ENCODE assay signal across 8 cellular contexts in the genomic region with DNA sequence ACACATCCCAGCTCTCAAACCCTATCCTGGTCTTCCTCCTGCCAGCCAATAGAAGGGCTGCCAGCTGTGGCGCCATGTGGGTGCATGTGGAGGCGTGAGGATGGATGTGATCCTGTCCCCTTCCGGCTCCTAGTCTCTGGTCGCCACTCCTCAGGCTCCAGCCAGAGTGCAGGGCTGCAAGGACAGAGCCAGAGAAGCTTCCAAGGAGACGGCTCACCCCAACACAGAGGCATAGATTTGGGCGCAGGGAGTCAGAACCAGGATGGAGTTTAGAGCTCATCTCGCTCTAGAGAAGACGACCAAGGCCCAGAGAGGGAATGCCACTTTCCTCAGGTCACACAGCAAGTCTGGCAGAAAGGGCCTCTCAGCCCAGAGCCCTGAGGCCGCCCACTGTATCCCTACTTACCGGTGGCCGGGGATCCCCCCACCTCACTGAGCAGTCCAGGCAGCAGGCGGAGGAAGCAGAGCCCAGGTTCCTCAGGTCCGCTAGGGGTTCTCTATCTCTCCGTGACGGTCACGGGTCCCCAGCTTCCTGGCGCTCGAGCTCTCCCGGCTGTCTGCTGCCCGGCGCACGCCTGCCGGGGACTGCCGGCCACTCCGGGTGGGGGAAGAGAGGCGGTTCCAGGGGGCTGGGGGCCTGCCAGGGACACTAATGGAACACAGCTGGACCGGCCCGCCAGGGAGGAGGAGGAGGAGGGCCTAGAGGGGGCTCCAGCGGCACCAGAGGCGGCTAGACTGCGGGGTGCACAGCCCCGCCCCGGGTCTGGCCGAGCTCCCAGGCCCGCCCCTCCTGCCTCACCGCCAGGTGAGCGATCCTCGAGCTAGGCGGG. TPM values are rescaled to one million over a fixed set of nuclear protein-coding genes. Genes with fewer than 3 reads are reported as not detected.
A peak's percentile ranks its signal among the peaks of the same experiment; 100 is the strongest.
DNase-seq lines count a peak whose midpoint lies in the region; TF ChIP-seq lines count a peak whose summit lies in the region.
"Had no signal": no experiment of that assay in that cellular context is flagged by ENCODE, and none has a peak within 500 bp of the region (broad histone marks: within the 10 kb centered on the region; RNA-seq: fewer than 3 reads in every experiment).

A gene (minus strand): TSS at position 587 of the 830 bp plus-strand sequence. CDS start 1,824 bp downstream, outside the sequence.

- no peaks in the 10 kb centered on the region for H3K9me3 ChIP-seq in right atrium auricular region

- H3K4me1 Mint-ChIP-seq in HFFc6 (ENCODE audit: low read depth) (peaks cover 89% of the 10 kb centered on the region), progenitor cell of endocrine pancreas (ENCODE audit: low read depth) (peaks cover 9% of the 10 kb centered on the region)

- H3K27ac ChIP-seq in adipose tissue (ENCODE audit: low read depth, low read length) (no peak within 1 kb of the TSS), right atrium auricular region (peak within 1 kb of the TSS; percentile 76 to 83)

- H3K36me3 Mint-ChIP-seq in HFFc6 (ENCODE audit: low read depth), result peaks cover 15% of the 10 kb centered on the region
- H3K36me3 Mint-ChIP-seq in progenitor cell of endocrine pancreas (ENCODE audit: insufficient read depth), result no peaks in the 10 kb centered on the region

- no peaks in the 10 kb centered on the region for H3K27me3 ChIP-seq in right atrium auricular region

- peaks cover 0 to 70% of the 10 kb centered on the region in 2 donors for H3K4me1 ChIP-seq in right atrium auricular region

- WGBS in adipose tissue, 3 donors, result 13 to 30% (median 18%) methylated on average over 29 to 39 of the region's 39 CpGs

- H3K9me3 Mint-ChIP-seq in HFFc6 (no peaks in the 10 kb centered on the region), progenitor cell of endocrine pancreas (ENCODE audit: low read depth) (no peaks in the 10 kb centered on the region)
- H3K9me3 Mint-ChIP-seq: stimulated activated naive CD8-positive, alpha-beta T cell treated with anti-CD3 and anti-CD28 coated beads, Interleukin-15, Interleukin-2, amounts not matched to agents 100 ng/mL and 50 ng/mL, for 24 hours had no signal

- DNase-seq in HFFc6 (peak; percentile 35), right atrium auricular region (ENCODE audit: low spot score) (peak; percentile 85), progenitor cell of endocrine pancreas (ENCODE audit: low spot score, unreplicated experiment) (no peak), NCI-H82 treated with DMSO at 0.1 percent for 48 hours (lab: John Stamatoyannopoulos, UW; ENCODE audit: unreplicated experiment) (no peak), GOT3 (lab: John Stamatoyannopoulos, UW) (no peak), amniotic stem cell (lab: John Stamatoyannopoulos, UW) (no peak)

- peak within 1 kb of the TSS; percentile 42 to 53 for H3K4me3 ChIP-seq in right atrium auricular region

- H3K27ac Mint-ChIP-seq in HFFc6 (peak within 1 kb of the TSS; percentile 92), progenitor cell of endocrine pancreas (no peak within 1 kb of the TSS)
- H3K27ac Mint-ChIP-seq: stimulated activated naive CD8-positive, alpha-beta T cell treated with anti-CD3 and anti-CD28 coated beads, Interleukin-15, Interleukin-2, amounts not matched to agents 100 ng/mL and 50 ng/mL, for 24 hours had no signal

- TF ChIP-seq CTCF in HFFc6 (IDR thresholded peaks at IDR 0.05), result no peak; the same call in none of the 2 replicates
- TF ChIP-seq CTCF in right atrium auricular region (IDR thresholded peaks at IDR 0.05), result no peak
- TF ChIP-seq CTCF in progenitor cell of endocrine pancreas (IDR thresholded peaks at IDR 0.05; ENCODE audit: unreplicated experiment), result no peak

- H3K4me3 Mint-ChIP-seq in HFFc6 (peak within 1 kb of the TSS; percentile 95), progenitor cell of endocrine pancreas (ENCODE audit: low read depth) (peak within 1 kb of the TSS; percentile 33)
- H3K4me3 Mint-ChIP-seq: stimulated activated naive CD8-positive, alpha-beta T cell treated with anti-CD3 and anti-CD28 coated beads, Interleukin-15, Interleukin-2, amounts not matched to agents 100 ng/mL and 50 ng/mL, for 24 hours had no signal

- no peaks in the 10 kb centered on the region for H3K36me3 ChIP-seq in right atrium auricular region

- peaks cover 2% of the 10 kb centered on the region for H3K27me3 Mint-ChIP-seq in HFFc6 (ENCODE audit: insufficient read depth)
- peaks cover 78% of the 10 kb centered on the region for H3K27me3 Mint-ChIP-seq in progenitor cell of endocrine pancreas

RNA-seq across cellular contexts. Expression of the gene that starts here (rescaled TPM):
- 100 to 1,000 TPM in 1 of 6 experiments, 10 to 100 TPM in 5; 74.1 to 100 (median 87.6) TPM for total RNA-seq in HFFc6 (2021; fragmentation: NEBNext Ultra II Directional; extraction: Animal tissue kit (Norgen Biotek cat#: 25700))
- polyA plus RNA-seq in adipose tissue, result 10 to 100 TPM in 2 of 3 donors, 1 to 10 TPM in 1; 4.3 to 30.4 (median 19.0) TPM
- total RNA-seq in right atrium auricular region (10 to 100 TPM; 31.2 to 34.4 TPM), progenitor cell of endocrine pancreas (0.67 and 2.1 TPM in 2 replicates)

Comparison
In these comparisons a context has a peak if more than half of its experiments do, and no peak if none do; other contexts are left out.
1. RNA of the gene that starts here (total RNA-seq): 74.1 to 100 TPM in HFFc6 and 31.2 to 34.4 TPM in right atrium auricular region; 0.67 to 2.1 TPM in progenitor cell of endocrine pancreas; every median in the first group is over 10 times any median in the second.
2. DNase-seq: peak in HFFc6 (single experiment) and right atrium auricular region (single experiment); none in progenitor cell of endocrine pancreas (single experiment), NCI-H82 treated with DMSO at 0.1 percent for 48 hours (single experiment), GOT3 (single experiment) and amniotic stem cell (single experiment).